ENCODE assay signal across 9 cellular contexts in genomic region chr12:113208041-113208934, GRCh38. TPM values are rescaled to one million over a fixed set of nuclear protein-coding genes. Genes with fewer than 3 reads are reported as not detected.
DNase-seq lines count a peak whose midpoint lies in the region; ATAC-seq and TF ChIP-seq lines count a peak whose summit lies in the region.
"Had no signal": no experiment of that assay in that cellular context is flagged by ENCODE, and none has a peak within 500 bp of the region (broad histone marks: within the 10 kb centered on the region; RNA-seq: fewer than 3 reads in every experiment).

No MANE protein-coding gene starts in this region.

- WGBS in thyroid gland, 2 donors, result 80 to 81% methylated on average over 10 of the region's 10 CpGs

- no peaks in the 10 kb centered on the region for H3K9me3 Mint-ChIP-seq in CD4-positive, alpha-beta memory T cell
- H3K9me3 Mint-ChIP-seq in activated B cell treated with CpG ODN at 0.5 μM for 24 hours, result no peaks in the 10 kb centered on the region

- H3K4me3 Mint-ChIP-seq in CD4-positive, alpha-beta memory T cell, result peak overlapping the region; percentile 26 to 83 (median 74)
- H3K4me3 Mint-ChIP-seq in activated B cell treated with CpG ODN at 0.5 μM for 24 hours, result peak overlapping the region; percentile 76

- no peaks in the 10 kb centered on the region for H3K36me3 Mint-ChIP-seq in CD4-positive, alpha-beta memory T cell
- no peaks in the 10 kb centered on the region for H3K36me3 Mint-ChIP-seq in activated B cell treated with CpG ODN at 0.5 μM for 24 hours (ENCODE audit: low read depth)

- peak overlapping the region; percentile 40 for H3K27ac ChIP-seq in CD4-positive, alpha-beta memory T cell (ENCODE audit: low read depth, low read length)
- no peak overlapping the region for H3K27ac ChIP-seq in thyroid gland

- no peak overlapping the region for H3K4me3 ChIP-seq in CD4-positive, alpha-beta memory T cell (ENCODE audit: low read length in 2 of 2)
- H3K4me3 ChIP-seq in H7 (ENCODE audit: insufficient read depth, low read depth, low read length) (no peak overlapping the region), thyroid gland (replicated peaks in 1 of 3) (no peak overlapping the region)

- H3K4me1 Mint-ChIP-seq in CD4-positive, alpha-beta memory T cell, result peaks cover 24 to 54% (median 40%) of the 10 kb centered on the region in 4 donors
- H3K4me1 Mint-ChIP-seq in activated B cell treated with CpG ODN at 0.5 μM for 24 hours, result peaks cover 69% of the 10 kb centered on the region

- POLR2A ChIA-PET in CD4-positive, alpha-beta memory T cell (lab: Charles Lee; ENCODE audit: partially characterized antibody), result interaction anchor here (0.6 to 5.9 kb wide), 9 partner anchors 8 to 230 kb away, joined by 3 to 84 read pairs (median 5); partner anchors contain the start of genes DDX54, OAS2, RITA1 and TPCN1
- POLR2A ChIA-PET in activated B cell treated with CpG ODN at 0.5 μM for 24 hours (lab: Charles Lee), result interaction anchor here (0.5 to 7.7 kb wide), 21 partner anchors 9 to 302 kb away, joined by 3 to 287 read pairs (median 4); partner anchors contain the start of genes DDX54, OAS1, RITA1 and SDSL

- H3K27ac Mint-ChIP-seq in CD4-positive, alpha-beta memory T cell, result peak overlapping the region; percentile 87 to 97 (median 93)
- H3K27ac Mint-ChIP-seq in activated B cell treated with CpG ODN at 0.5 μM for 24 hours, result peak overlapping the region; percentile 98

- CTCF ChIA-PET in CD4-positive, alpha-beta memory T cell (lab: Charles Lee; ENCODE audit: partially characterized antibody), result interaction anchor here (0.9 to 1.3 kb wide), 5 partner anchors 11 to 35 kb away, joined by 3 to 7 read pairs (median 4); partner anchors contain the start of gene TPCN1
- CTCF ChIA-PET in activated B cell treated with CpG ODN at 0.5 μM for 24 hours (lab: Charles Lee), result interaction anchor here (1.0 to 2.3 kb wide), 6 partner anchors 9 to 24 kb away, joined by 3 to 32 read pairs (median 6); partner anchors contain the start of gene TPCN1

- no peak for TF ChIP-seq CTCF in activated B cell treated with CpG ODN at 0.5 μM for 24 hours (IDR thresholded peaks at IDR 0.05)
- no peak for TF ChIP-seq CTCF in thyroid gland (IDR thresholded peaks at IDR 0.05)

- ATAC-seq in GM19463 (IDR thresholded peaks at IDR 0.05; ENCODE audit: unreplicated experiment), result peak; percentile 73
- peak; percentile 75 for ATAC-seq in HG03457 (IDR thresholded peaks at IDR 0.05; ENCODE audit: unreplicated experiment)
- ATAC-seq in activated B cell treated with CpG ODN at 0.5 μM for 24 hours (ENCODE audit: low read depth), result peak; percentile 81
- ATAC-seq in esophagus mucosa, result peak; percentile 63

- no peaks in the 10 kb centered on the region for H3K27me3 Mint-ChIP-seq in CD4-positive, alpha-beta memory T cell
- H3K27me3 Mint-ChIP-seq in activated B cell treated with CpG ODN at 0.5 μM for 24 hours, result no peaks in the 10 kb centered on the region

- intact Hi-C loops in CD4-positive, alpha-beta memory T cell (cut with micrococcal nuclease), result loop anchor here (1.0 to 5.0 kb wide), 2 partner anchors 13 to 54 kb away; partner anchors contain the start of gene TPCN1
- intact Hi-C loops in activated B cell treated with CpG ODN at 0.5 μM for 24 hours (cut with micrococcal nuclease) (loop anchor here (1.0 kb wide), 5 partner anchors 11 to 25 kb away; partner anchors contain the start of genes DDX54, RITA1 and TPCN1), thyroid gland (cut with DNase I) (no loop called here)

- no peaks in the 10 kb centered on the region for H3K27me3 ChIP-seq in CD4-positive, alpha-beta memory T cell (ENCODE audit: insufficient read depth, low read length)
- H3K27me3 ChIP-seq in H7 (ENCODE audit: control insufficient read depth, insufficient read depth, low read length), result no peaks in the 10 kb centered on the region
- no peaks in the 10 kb centered on the region for H3K27me3 ChIP-seq in thyroid gland

- H3K4me1 ChIP-seq in CD4-positive, alpha-beta memory T cell (ENCODE audit: insufficient read depth, low read length), result peaks cover 47% of the 10 kb centered on the region
- H3K4me1 ChIP-seq in thyroid gland, result peaks cover 5 to 14% of the 10 kb centered on the region in 2 donors

- H3K36me3 ChIP-seq in CD4-positive, alpha-beta memory T cell (ENCODE audit: insufficient read depth, low read length), result no peaks in the 10 kb centered on the region
- no peaks in the 10 kb centered on the region for H3K36me3 ChIP-seq in H7 (replicated peaks; ENCODE audit: control insufficient read depth, insufficient read depth, low read length)
- H3K36me3 ChIP-seq in thyroid gland, result no peaks in the 10 kb centered on the region

- DNase-seq in CD4-positive, alpha-beta memory T cell, result peak; percentile 68 to 78 (median 73)
- peak; percentile 64 for DNase-seq in activated B cell treated with CpG ODN at 0.5 μM for 24 hours
- peak; percentile 38 to 58 for DNase-seq in stimulated activated CD4-positive, alpha-beta T cell treated with anti-CD3 and anti-CD28 coated beads, Interleukin-2, amount 100 ng/mL, for 24 hours
- no peak for DNase-seq in H7
- no peak for DNase-seq in thyroid gland

- TF ChIP-seq POLR2A in thyroid gland (IDR thresholded peaks at IDR 0.05), result no peak

- no peaks in the 10 kb centered on the region for H3K9me3 ChIP-seq in CD4-positive, alpha-beta memory T cell (ENCODE audit: control insufficient read depth in 1 of 2, low read length in 2 of 2)
- H3K9me3 ChIP-seq in thyroid gland, result no peaks in the 10 kb centered on the region

RNA-seq across cellular contexts. Expression of gene TPCN1, which starts 13.0 kb away (rescaled TPM):
- total RNA-seq in CD4-positive, alpha-beta memory T cell, result 10 to 100 TPM; 79.8 to 94.2 TPM
- polyA plus RNA-seq in CD4-positive, alpha-beta memory T cell, result 10 to 100 TPM in 1 of 2 donors, 1 to 10 TPM in 1; 8.5 to 19.9 TPM
- total RNA-seq in activated B cell treated with CpG ODN at 0.5 μM for 24 hours (107 and 126 TPM in 2 replicates), esophagus mucosa (35.2 TPM), thyroid gland (100 to 1,000 TPM in 2 of 4 donors, 10 to 100 TPM in 2; 58.3 to 135 (median 109) TPM)
- 19.2 and 20.7 TPM in 2 replicates for total RNA-seq in H7 (2014; rRNA removed; shearing (Covaris generic))

RNA-seq across cellular contexts. Expression of gene RITA1, which starts 22.8 kb away (rescaled TPM):
- 10 to 100 TPM; 12.8 to 14.2 TPM for total RNA-seq in CD4-positive, alpha-beta memory T cell
- 10 to 100 TPM; 19.4 to 25.9 TPM for polyA plus RNA-seq in CD4-positive, alpha-beta memory T cell
- total RNA-seq in activated B cell treated with CpG ODN at 0.5 μM for 24 hours (15.5 and 18.2 TPM in 2 replicates), esophagus mucosa (11.0 TPM), thyroid gland (10 to 100 TPM; 26.6 to 39.6 (median 32.8) TPM)
- total RNA-seq in H7 (2014; rRNA removed; shearing (Covaris generic)), result 42.3 and 45.9 TPM in 2 replicates

RNA-seq across cellular contexts. Expression of gene DDX54, which starts 23.0 kb away (rescaled TPM):
- 10 to 100 TPM; 64.9 to 69.4 TPM for total RNA-seq in CD4-positive, alpha-beta memory T cell
- polyA plus RNA-seq in CD4-positive, alpha-beta memory T cell, result 10 to 100 TPM in 1 of 2 donors, 1 to 10 TPM in 1; 9.9 to 39.7 TPM
- total RNA-seq in activated B cell treated with CpG ODN at 0.5 μM for 24 hours (115 TPM in 2 replicates), esophagus mucosa (46.6 TPM), thyroid gland (10 to 100 TPM; 59.9 to 79.3 (median 68.8) TPM)
- 93.9 and 101 TPM in 2 replicates for total RNA-seq in H7 (2014; rRNA removed; shearing (Covaris generic))

RNA-seq across cellular contexts. Expression of gene CFAP73, which starts 58.8 kb away (rescaled TPM):
- total RNA-seq in CD4-positive, alpha-beta memory T cell, result not detected
- under 1 TPM in 1 of 2 donors, not detected in 1; 0.18 TPM for polyA plus RNA-seq in CD4-positive, alpha-beta memory T cell
- total RNA-seq in activated B cell treated with CpG ODN at 0.5 μM for 24 hours, result 0.88 and 1.1 TPM in 2 replicates
- 0.20 TPM for total RNA-seq in esophagus mucosa
- total RNA-seq in H7 (2014; rRNA removed; shearing (Covaris generic)), result 0.33 TPM in 1 of 2 replicates, not detected in the other
- under 1 TPM in 1 of 4 donors, not detected in 3; 0.56 TPM for total RNA-seq in thyroid gland
- total RNA-seq: endothelial cell of umbilical vein had no signal
- polyA plus RNA-seq: endothelial cell of umbilical vein had no signal

Comparison
In these comparisons a context has a peak if more than half of its experiments do, and no peak if none do; other contexts are left out.
1. DNase-seq: peak in CD4-positive, alpha-beta memory T cell (5 of 5), activated B cell treated with CpG ODN at 0.5 μM for 24 hours (single experiment) and stimulated activated CD4-positive, alpha-beta T cell treated with anti-CD3 and anti-CD28 coated beads, Interleukin-2, amount 100 ng/mL, for 24 hours (2 of 2); none in H7 (single experiment) and thyroid gland (0 of 2).
2. Peak in every context shown above with its lines, with median percentiles within 50 percentile points of each other: ATAC-seq.